In genomic region chr4:82017680-82018079, GRCh38 we compare ENCODE assay signal across 13 cellular contexts.
DNase-seq lines count a peak whose midpoint lies in the region; ATAC-seq and TF ChIP-seq lines count a peak whose summit lies in the region.
"Had no signal": no experiment of that assay in that cellular context is flagged by ENCODE, and none has a peak within 500 bp of the region (broad histone marks: within the 10 kb centered on the region; RNA-seq: fewer than 3 reads in every experiment).

No MANE protein-coding gene starts in this region.

- TF ChIP-seq RAD21 in HCT116 (IDR thresholded peaks at IDR 0.05; ENCODE audit: low read depth) = no peak

- TF ChIP-seq CTCF in AG10803 (conservative IDR thresholded peaks at IDR 0.05; ENCODE audit: low read length) = no peak
- TF ChIP-seq CTCF in HCT116 (IDR thresholded peaks at IDR 0.05 in 2 of 3, conservative IDR thresholded peaks at IDR 0.05 in 1 of 3; ENCODE audit: borderline replicate concordance in 1 of 3, insufficient read depth in 1 of 3, low read depth in 2 of 3, low read length in 2 of 3) = no peak
- TF ChIP-seq CTCF in foreskin fibroblast (IDR thresholded peaks at IDR 0.05; ENCODE audit: low read depth, low read length) = no peak
- no peak for TF ChIP-seq CTCF in upper lobe of right lung (IDR thresholded peaks at IDR 0.05)
- TF ChIP-seq CTCF in glutamatergic neuron (IDR thresholded peaks at IDR 0.05; ENCODE audit: partially characterized antibody, unreplicated experiment) = no peak

- CTCF ChIA-PET in HCT116 (lab: Charles Lee) = no interaction called here

- H3K36me3 ChIP-seq in HCT116 (ENCODE audit: control insufficient read depth in 1 of 2, insufficient read depth in 2 of 2, low read length in 2 of 2) = no peaks in the 10 kb centered on the region
- H3K36me3 ChIP-seq in SJCRH30 = no peaks in the 10 kb centered on the region
- H3K36me3 ChIP-seq in upper lobe of right lung = no peaks in the 10 kb centered on the region

- POLR2A ChIA-PET in HCT116 (lab: Charles Lee) = no interaction called here

- no peak overlapping the region for H2AFZ ChIP-seq in HCT116 (ENCODE audit: low read depth, low read length, poor library complexity, severe bottlenecking)

- peaks cover 4% of the 10 kb centered on the region for H3K9me3 Mint-ChIP-seq in glutamatergic neuron (ENCODE audit: unreplicated experiment)

- peaks cover 12% of the 10 kb centered on the region for H3K36me3 Mint-ChIP-seq in glutamatergic neuron (ENCODE audit: unreplicated experiment)
- H3K36me3 Mint-ChIP-seq: activated naive CD8-positive, alpha-beta T cell treated with anti-CD3 and anti-CD28 coated beads, Interleukin-2, amount 10 ng/mL, durations not matched to agents 7 days and 5 days had no signal

- no peaks in the 10 kb centered on the region for H3K4me1 Mint-ChIP-seq in glutamatergic neuron (ENCODE audit: low read depth, unreplicated experiment)
- H3K4me1 Mint-ChIP-seq: activated naive CD8-positive, alpha-beta T cell treated with anti-CD3 and anti-CD28 coated beads, Interleukin-2, amount 10 ng/mL, durations not matched to agents 7 days and 5 days; CD8-positive, alpha-beta memory T cell had no signal

- H3K79me2 ChIP-seq in HCT116 (ENCODE audit: insufficient read depth, low read length) = no peaks in the 10 kb centered on the region

- H3K27me3 ChIP-seq in HCT116 (ENCODE audit: insufficient read depth, low read length) (no peaks in the 10 kb centered on the region), SJCRH30 (no peaks in the 10 kb centered on the region), upper lobe of right lung (no peaks in the 10 kb centered on the region)

- no peak overlapping the region for H3K4me2 ChIP-seq in HCT116 (ENCODE audit: low read length)

- ATAC-seq in HCT116 = no peak
- ATAC-seq in upper lobe of right lung = no peak

- no peak overlapping the region for H3K9ac ChIP-seq in HCT116 (ENCODE audit: low read length)

- RAD21 ChIA-PET in HCT116 (lab: Charles Lee; ENCODE audit: low non-redundant PET in 1 of 2, low total read pairs in 2 of 2, uncharacterized antibody in 2 of 2, unreplicated experiment in 2 of 2) = no interaction called here

- peaks cover 2% of the 10 kb centered on the region for H3K27me3 Mint-ChIP-seq in glutamatergic neuron (ENCODE audit: unreplicated experiment)
- H3K27me3 Mint-ChIP-seq: activated naive CD8-positive, alpha-beta T cell treated with anti-CD3 and anti-CD28 coated beads, Interleukin-2, amount 10 ng/mL, durations not matched to agents 7 days and 5 days had no signal

- H3K27ac Mint-ChIP-seq in glutamatergic neuron (ENCODE audit: unreplicated experiment) = no peak overlapping the region
- H3K27ac Mint-ChIP-seq: activated naive CD8-positive, alpha-beta T cell treated with anti-CD3 and anti-CD28 coated beads, Interleukin-2, amount 10 ng/mL, durations not matched to agents 7 days and 5 days; CD8-positive, alpha-beta memory T cell had no signal

- BruUV-seq in HCT116 (replicated peaks; lab: Mats Ljungman, UMichigan) = no TSS peak

- no peak overlapping the region for H3K4me3 Mint-ChIP-seq in glutamatergic neuron (ENCODE audit: unreplicated experiment)
- H3K4me3 Mint-ChIP-seq: activated naive CD8-positive, alpha-beta T cell treated with anti-CD3 and anti-CD28 coated beads, Interleukin-2, amount 10 ng/mL, durations not matched to agents 7 days and 5 days; CD8-positive, alpha-beta memory T cell had no signal

- H3K9me2 ChIP-seq in HCT116 (ENCODE audit: insufficient read depth) = no peaks in the 10 kb centered on the region

- no peak overlapping the region for H3K4me3 ChIP-seq in AG10803 (ENCODE audit: low read length)
- H3K4me3 ChIP-seq in HCT116 (replicated peaks in 1 of 2; ENCODE audit: low read depth in 1 of 2, low read length in 2 of 2) = no peak overlapping the region
- H3K4me3 ChIP-seq in SJCRH30 = no peak overlapping the region
- H3K4me3 ChIP-seq in foreskin fibroblast (ENCODE audit: low read depth in 1 of 2, low read length in 2 of 2) = no peak overlapping the region
- H3K4me3 ChIP-seq in upper lobe of right lung = no peak overlapping the region

- H3K4me1 ChIP-seq in HCT116 (ENCODE audit: control insufficient read depth in 1 of 2, insufficient read depth in 2 of 2, low read length in 2 of 2) (no peaks in the 10 kb centered on the region), SJCRH30 (no peaks in the 10 kb centered on the region; the same call in 1 of the 2 replicates), upper lobe of right lung (no peaks in the 10 kb centered on the region)

- H3K27ac ChIP-seq in HCT116 (ENCODE audit: low read depth, low read length) = no peak overlapping the region
- H3K27ac ChIP-seq in SJCRH30 = no peak overlapping the region
- H3K27ac ChIP-seq in upper lobe of right lung = no peak overlapping the region

- no peak for TF ChIP-seq POLR2A in HCT116 (IDR thresholded peaks at IDR 0.05; ENCODE audit: borderline replicate concordance, extremely low read depth, insufficient read depth, insufficient read length)

- H3K9me3 ChIP-seq in HCT116 (ENCODE audit: control insufficient read depth in 1 of 2, insufficient read depth in 1 of 2, low read depth in 1 of 2, low read length in 2 of 2) (no peaks in the 10 kb centered on the region), SJCRH30 (replicated peaks) (no peaks in the 10 kb centered on the region), upper lobe of right lung (no peaks in the 10 kb centered on the region)

- DNase-seq in AG10803 (ENCODE audit: low read depth) (peak; percentile 9), HCT116 (ENCODE audit: low read depth, low spot score) (no peak), SJCRH30 (peak; percentile 51 to 75), foreskin fibroblast (peak; percentile 1 to 7), upper lobe of right lung (no peak), AG08396 (ENCODE audit: low spot score) (no peak), glutamatergic neuron (no peak)
- DNase-seq in stimulated activated CD4-positive, alpha-beta T cell treated with anti-CD3 and anti-CD28 coated beads, Interleukin-4, amount 100 ng/mL, for 4 hours = no peak
- DNase-seq: activated CD4-positive, CD25-positive, alpha-beta regulatory T cell; activated naive CD8-positive, alpha-beta T cell treated with anti-CD3 and anti-CD28 coated beads, Interleukin-2, amount 10 ng/mL, durations not matched to agents 7 days and 5 days; CD8-positive, alpha-beta memory T cell; NCI-H69; stimulated activated CD4-positive, alpha-beta T cell treated with anti-CD3 and anti-CD28 coated beads, Interleukin-2, amount 100 ng/mL, for 24 hours had no signal

- intact Hi-C loops in HCT116 (cut with micrococcal nuclease) = no loop called here
- intact Hi-C loops in upper lobe of right lung (cut with DNase I) = no loop called here

- H4K20me1 ChIP-seq in HCT116 (ENCODE audit: insufficient read depth) = no peaks in the 10 kb centered on the region

TF ChIP-seq in HCT116, 20 proteins besides CTCF, POLR2A, EP300 and RAD21:
- TF ChIP-seq EGR1 (IDR thresholded peaks at IDR 0.05; ENCODE audit: low read depth) (no peak), EZH2 (IDR thresholded peaks at IDR 0.05) (no peak), POLR2AphosphoS5 (IDR thresholded peaks at IDR 0.05; ENCODE audit: low read depth, low read length) (no peak), CBX3 (IDR thresholded peaks at IDR 0.05; ENCODE audit: low read depth) (no peak), MAX (IDR thresholded peaks at IDR 0.05) (no peak), ZNF274 (IDR thresholded peaks at IDR 0.05; ENCODE audit: low read depth, low read length) (no peak), REST (IDR thresholded peaks at IDR 0.05; ENCODE audit: low read depth) (peak; percentile 78), ZFX (IDR thresholded peaks at IDR 0.05) (no peak), ATF3 (IDR thresholded peaks at IDR 0.05) (no peak)
TF ChIP-seq in HCT116: peak in this region for 1.

Comparison
In these comparisons a context has a peak if more than half of its experiments do, and no peak if none do; other contexts are left out.
1. DNase-seq: peak in AG10803 (single experiment), SJCRH30 (2 of 2) and foreskin fibroblast (2 of 2); none in HCT116 (single experiment), stimulated activated CD4-positive, alpha-beta T cell treated with anti-CD3 and anti-CD28 coated beads, Interleukin-4, amount 100 ng/mL, for 4 hours (0 of 2), upper lobe of right lung (single experiment), AG08396 (single experiment) and glutamatergic neuron (single experiment).